11 cellular contexts compared by ENCODE assay signal in genomic region chr3:134427400-134428111, GRCh38. TPM values are rescaled to one million over a fixed set of nuclear protein-coding genes. Genes with fewer than 3 reads are reported as not detected.
DNase-seq lines count a peak whose midpoint lies in the region; ATAC-seq, FAIRE-seq and TF ChIP-seq lines count a peak whose summit lies in the region.
"Had no signal": no experiment of that assay in that cellular context is flagged by ENCODE, and none has a peak within 500 bp of the region (broad histone marks: within the 10 kb centered on the region; RNA-seq: fewer than 3 reads in every experiment).

No MANE protein-coding gene starts in this region.

- POLR2A ChIA-PET in A549 (lab: Yijun Ruan, JAX) = interaction anchor here (0.7 to 1.6 kb wide), 7 partner anchors 53 to 114 kb away, joined by 3 to 13 read pairs (median 4); partner anchors contain the start of genes AMOTL2, ANAPC13 and CEP63

- peak overlapping the region; percentile 87 to 89 for H3K27ac ChIP-seq in A549
- no peak overlapping the region for H3K27ac ChIP-seq in ovary
- H3K27ac ChIP-seq: SK-N-MC had no signal

- H3K9me3 ChIP-seq in A549 (no peaks in the 10 kb centered on the region), ovary (no peaks in the 10 kb centered on the region)

- TF ChIP-seq POLR2A in A549 (IDR thresholded peaks at IDR 0.05; ENCODE audit: low read length) (no peak), lower leg skin (IDR thresholded peaks at IDR 0.05) (no peak), ovary (IDR thresholded peaks at IDR 0.05) (no peak)

- TF ChIP-seq CTCF in A549 (IDR thresholded peaks at IDR 0.05) (no peak), astrocyte of the spinal cord (IDR thresholded peaks at IDR 0.05; ENCODE audit: low read depth, low read length) (no peak), lower leg skin (IDR thresholded peaks at IDR 0.05) (no peak), ovary (IDR thresholded peaks at IDR 0.05) (no peak)

- H3K36me3 ChIP-seq in ovary = no peaks in the 10 kb centered on the region

- peak; percentile 18 to 36; a peak in 1 of 5 replicates for TF ChIP-seq RAD21 in A549 (conservative IDR thresholded peaks at IDR 0.05 in 1 of 2, IDR thresholded peaks at IDR 0.05 in 1 of 2)

- H3K4me2 ChIP-seq in A549 = peak overlapping the region; percentile 75

- CTCF ChIA-PET in A549 (lab: Yijun Ruan, JAX) = interaction anchor here (0.8 to 6.0 kb wide), 11 partner anchors 9 to 118 kb away, joined by 3 to 23 read pairs (median 4); partner anchors contain the start of gene AMOTL2

- H3K4me3 ChIP-seq in A549 = no peak overlapping the region
- H3K4me3 ChIP-seq in astrocyte of the spinal cord (ENCODE audit: low read depth, low read length) = no peak overlapping the region
- no peak overlapping the region for H3K4me3 ChIP-seq in lower leg skin (ENCODE audit: low read depth, poor library complexity, severe bottlenecking)
- H3K4me3 ChIP-seq in ovary = no peak overlapping the region
- H3K4me3 ChIP-seq: SK-N-MC had no signal

- intact Hi-C loops in lower leg skin (cut with DNase I; ENCODE audit: low total_unique reads) (no loop called here), ovary (cut with DNase I) (no loop called here)

- in situ Hi-C loops in astrocyte of the spinal cord (cut with HindIII; ENCODE audit: low sequenced_read_pairs) = no loop called here

- peak; percentile 70 for FAIRE-seq in A549 (lab: Jason Lieb, UNC)

- 6% methylated on average over 14 of the region's 15 CpGs for WGBS in A549 (ENCODE audit: missing lambda C conversion rate)
- WGBS in lower leg skin, 2 donors = 58 to 62% methylated on average over 15 of the region's 15 CpGs
- 61 to 69% (median 62%) methylated on average over 15 of the region's 15 CpGs for WGBS in ovary, 3 donors

- peak; percentile 95 for ATAC-seq in A549

- peak; percentile 70 to 94 for DNase-seq in A549 (ENCODE audit: low read depth in 1 of 2, low spot score in 1 of 2)
- peak; percentile 98 for DNase-seq in HK-2 (ENCODE audit: unreplicated experiment)
- peak; percentile 99 for DNase-seq in astrocyte of the spinal cord (ENCODE audit: low read depth, low spot score)
- DNase-seq in lower leg skin (ENCODE audit: low spot score in 2 of 2) = peak; percentile 60 to 89
- no peak for DNase-seq in hypothalamus (lab: John Stamatoyannopoulos, UW)
- no peak for DNase-seq in NCI-H2081 (lab: John Stamatoyannopoulos, UW)
- no peak for DNase-seq in putamen (ENCODE audit: low spot score)
- DNase-seq in ovary = no peak
- DNase-seq: erythroblast, NCI-H146 had no signal

- no peaks in the 10 kb centered on the region for H3K27me3 ChIP-seq in ovary

- TF ChIP-seq EP300 in A549 (IDR thresholded peaks at IDR 0.05) = peak; percentile 84 to 91; a peak in 4 of 5 replicates
- TF ChIP-seq EP300 in ovary (IDR thresholded peaks at IDR 0.05) = no peak

- H3K4me1 ChIP-seq in A549 (peaks cover 43% of the 10 kb centered on the region), ovary (ENCODE audit: insufficient read depth) (no peaks in the 10 kb centered on the region)

TF ChIP-seq in A549, 52 proteins besides CTCF, POLR2A, EP300 and RAD21 (continues in another document):
- TF ChIP-seq HOXB13 (CRISPR knock-in tag; IDR thresholded peaks at IDR 0.05; ENCODE audit: low read depth) = no peak
- TF ChIP-seq BCL3 (IDR thresholded peaks at IDR 0.05) = 0 out of 3 replicates have a peak, but pooled peaks have one; percentile 33
- TF ChIP-seq SREBF2 (IDR thresholded peaks at IDR 0.05) = no peak
- no peak for TF ChIP-seq RCOR1 (IDR thresholded peaks at IDR 0.05; ENCODE audit: low read depth, low read length)
- TF ChIP-seq ATOH8 (CRISPR knock-in tag; IDR thresholded peaks at IDR 0.05; ENCODE audit: low read depth) = peak; percentile 92
- TF ChIP-seq NFE2L2 (conservative IDR thresholded peaks at IDR 0.05; ENCODE audit: low read length) = no peak
- TF ChIP-seq KDM1A (IDR thresholded peaks at IDR 0.05; ENCODE audit: low read depth) = no peak
- no peak for TF ChIP-seq FOXS1 (CRISPR knock-in tag; IDR thresholded peaks at IDR 0.05)
- no peak for TF ChIP-seq MAZ (IDR thresholded peaks at IDR 0.05; ENCODE audit: borderline replicate concordance, low read depth, low read length)
- no peak for TF ChIP-seq TFCP2L1 (CRISPR knock-in tag; IDR thresholded peaks at IDR 0.05)
- TF ChIP-seq CHD2 (IDR thresholded peaks at IDR 0.05; ENCODE audit: low read length, partially characterized antibody) = no peak
- TF ChIP-seq JUN (IDR thresholded peaks at IDR 0.05) = peak; percentile 55 to 82; a peak in 4 of 5 replicates
- 0 out of 2 replicates have a peak, but pooled peaks have one; percentile 10 for TF ChIP-seq EHF (CRISPR knock-in tag; IDR thresholded peaks at IDR 0.05)
- no peak for TF ChIP-seq NR3C1 (IDR thresholded peaks at IDR 0.05)
- no peak for TF ChIP-seq ZC3H11A (IDR thresholded peaks at IDR 0.05)
- TF ChIP-seq POLR2AphosphoS2 (conservative IDR thresholded peaks at IDR 0.05; ENCODE audit: low read length) = no peak
- no peak for TF ChIP-seq KDM5A (IDR thresholded peaks at IDR 0.05)
- peak; percentile 86 for TF ChIP-seq JUNB (IDR thresholded peaks at IDR 0.05)
- TF ChIP-seq TP53 (CRISPR knock-in tag; IDR thresholded peaks at IDR 0.05) = no peak
- TF ChIP-seq CBX2 (IDR thresholded peaks at IDR 0.05; ENCODE audit: borderline replicate concordance, low read depth) = no peak
- TF ChIP-seq ZNF302 (CRISPR knock-in tag; IDR thresholded peaks at IDR 0.05) = no peak
- TF ChIP-seq CBX8 (IDR thresholded peaks at IDR 0.05) = no peak
- TF ChIP-seq, protein P1, sequence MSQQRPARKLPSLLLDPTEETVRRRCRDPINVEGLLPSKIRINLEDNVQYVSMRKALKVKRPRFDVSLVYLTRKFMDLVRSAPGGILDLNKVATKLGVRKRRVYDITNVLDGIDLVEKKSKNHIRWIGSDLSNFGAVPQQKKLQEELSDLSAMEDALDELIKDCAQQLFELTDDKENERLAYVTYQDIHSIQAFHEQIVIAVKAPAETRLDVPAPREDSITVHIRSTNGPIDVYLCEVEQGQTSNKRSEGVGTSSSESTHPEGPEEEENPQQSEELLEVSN (IDR thresholded peaks at IDR 0.05; ENCODE audit: borderline replicate concordance, low read depth) = peak; percentile 73
- TF ChIP-seq RARB (CRISPR knock-in tag; IDR thresholded peaks at IDR 0.05) = no peak
- peak; percentile 87 for TF ChIP-seq PBX3 (IDR thresholded peaks at IDR 0.05)
- TF ChIP-seq GATA3 (IDR thresholded peaks at IDR 0.05; ENCODE audit: borderline replicate concordance) = peak; percentile 93; the same call in 1 of the 2 replicates

RNA-seq across cellular contexts. Expression of gene AMOTL2, which starts 53.3 kb away (rescaled TPM):
- polyA plus RNA-seq in A549 (2011; rRNA removed) (36.3 and 44.1 TPM in 2 replicates), A549 (2017; fragmentation: RNase III; extraction: RNeasy Plus Mini Kit Qiagen cat#74134 plus additional on column Dnase treatment) (40.7 to 49.4 TPM (median 41.1 TPM) in 3 replicates), ovary (10 to 100 TPM; 28.7 to 32.9 TPM)
- 70.4 and 95.3 TPM in 2 replicates for polyA plus RNA-seq in A549 (2012; cell fraction: cytosol; rRNA removed)
- 144 and 160 TPM in 2 replicates for polyA plus RNA-seq in A549 (2012; cell fraction: nucleus; rRNA removed)
- 48.6 and 69.1 TPM in 2 replicates for polyA minus RNA-seq in A549 (2011; rRNA and poly(A)+ RNA removed)
- total RNA-seq in lower leg skin (100 to 1,000 TPM in 3 of 4 donors, 10 to 100 TPM in 1; 97.1 to 151 (median 120) TPM), ovary (10 to 100 TPM; 20.5 to 60.4 (median 44.8) TPM)

RNA-seq across cellular contexts. Expression of gene ANAPC13, which starts 58.2 kb away (rescaled TPM):
- 92.0 and 109 TPM in 2 replicates for polyA plus RNA-seq in A549 (2011; rRNA removed)
- 28.2 and 31.2 TPM in 2 replicates for polyA plus RNA-seq in A549 (2012; cell fraction: cytosol; rRNA removed)
- 6.2 and 9.5 TPM in 2 replicates for polyA plus RNA-seq in A549 (2012; cell fraction: nucleus; rRNA removed)
- 50.3 to 51.2 TPM (median 50.3 TPM) in 3 replicates for polyA plus RNA-seq in A549 (2017; fragmentation: RNase III; extraction: RNeasy Plus Mini Kit Qiagen cat#74134 plus additional on column Dnase treatment)
- polyA minus RNA-seq in A549 (2011; rRNA and poly(A)+ RNA removed) = 12.9 and 14.3 TPM in 2 replicates
- total RNA-seq in lower leg skin = 10 to 100 TPM; 28.4 to 52.0 (median 35.9) TPM
- total RNA-seq in ovary = 10 to 100 TPM; 23.4 to 58.7 (median 42.6) TPM
- polyA plus RNA-seq in ovary = 100 to 1,000 TPM in 1 of 2 donors, 10 to 100 TPM in 1; 55.9 to 104 TPM

RNA-seq across cellular contexts. Expression of gene CEP63, which starts 58.3 kb away (rescaled TPM):
- polyA plus RNA-seq in A549 (2011; rRNA removed) (14.0 and 24.0 TPM in 2 replicates), A549 (2017; fragmentation: RNase III; extraction: RNeasy Plus Mini Kit Qiagen cat#74134 plus additional on column Dnase treatment) (17.0 to 20.9 TPM (median 17.4 TPM) in 3 replicates), ovary (10 to 100 TPM; 18.8 to 22.2 TPM)
- 5.6 and 5.8 TPM in 2 replicates for polyA plus RNA-seq in A549 (2012; cell fraction: cytosol; rRNA removed)
- polyA plus RNA-seq in A549 (2012; cell fraction: nucleus; rRNA removed) = 5.5 and 5.6 TPM in 2 replicates
- 5.4 and 5.6 TPM in 2 replicates for polyA minus RNA-seq in A549 (2011; rRNA and poly(A)+ RNA removed)
- total RNA-seq in lower leg skin (10 to 100 TPM; 15.6 to 23.2 (median 18.1) TPM), ovary (10 to 100 TPM; 16.6 to 74.1 (median 22.8) TPM)

Comparison
In these comparisons a context has a peak if more than half of its experiments do, and no peak if none do; other contexts are left out.
1. DNase-seq: peak in A549 (2 of 2), HK-2 (single experiment), astrocyte of the spinal cord (single experiment) and lower leg skin (2 of 2); none in hypothalamus (0 of 51), NCI-H2081 (0 of 2), putamen (single experiment) and ovary (0 of 5).
2. H3K27ac ChIP-seq: peak in A549 (2 of 2); none in ovary (0 of 2).